ENCODE assay signal across 1 cellular context in the genomic region with DNA sequence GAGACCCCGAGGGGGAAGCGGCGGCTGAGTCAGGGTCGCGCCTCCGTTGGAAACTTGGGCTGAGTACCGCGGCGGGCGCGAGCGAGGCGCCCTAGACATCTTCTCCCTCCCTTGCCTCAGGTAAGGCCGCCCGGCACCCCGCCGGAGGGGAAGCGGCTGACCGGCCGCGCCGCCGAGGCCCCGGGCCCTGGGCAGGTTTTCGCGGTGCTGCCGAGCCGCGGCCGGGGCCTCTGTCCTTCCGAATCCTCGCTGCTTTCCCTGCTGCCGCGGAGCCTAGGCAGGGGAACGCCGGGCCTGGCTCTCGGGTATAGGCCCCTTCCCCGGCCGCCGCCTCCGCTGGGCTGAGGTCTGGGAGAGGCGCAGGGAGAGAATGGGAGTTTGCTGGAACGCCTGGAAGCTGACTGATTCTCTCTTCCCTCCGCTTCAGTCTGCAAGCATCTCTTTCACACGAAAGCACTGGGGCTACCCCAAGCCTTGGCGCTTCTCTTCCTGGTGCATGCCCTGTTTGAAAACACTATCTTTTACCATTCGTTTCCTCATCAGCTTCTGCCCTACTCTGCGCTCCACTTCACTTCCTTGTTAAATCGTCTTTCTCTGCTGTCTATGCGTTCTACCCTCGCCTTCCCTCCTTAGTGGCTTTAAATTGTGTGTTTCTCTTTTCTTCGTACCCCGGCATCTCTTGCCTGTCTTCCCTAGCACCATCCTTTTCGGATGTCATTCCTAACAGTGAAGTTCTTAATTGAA.
TF ChIP-seq lines count a peak whose summit lies in the region.

No MANE protein-coding gene starts in this region.

TF ChIP-seq in GM23338, 12 proteins besides CTCF, POLR2A, EP300 and RAD21 (continued from another document):
- TF ChIP-seq, protein P1, sequence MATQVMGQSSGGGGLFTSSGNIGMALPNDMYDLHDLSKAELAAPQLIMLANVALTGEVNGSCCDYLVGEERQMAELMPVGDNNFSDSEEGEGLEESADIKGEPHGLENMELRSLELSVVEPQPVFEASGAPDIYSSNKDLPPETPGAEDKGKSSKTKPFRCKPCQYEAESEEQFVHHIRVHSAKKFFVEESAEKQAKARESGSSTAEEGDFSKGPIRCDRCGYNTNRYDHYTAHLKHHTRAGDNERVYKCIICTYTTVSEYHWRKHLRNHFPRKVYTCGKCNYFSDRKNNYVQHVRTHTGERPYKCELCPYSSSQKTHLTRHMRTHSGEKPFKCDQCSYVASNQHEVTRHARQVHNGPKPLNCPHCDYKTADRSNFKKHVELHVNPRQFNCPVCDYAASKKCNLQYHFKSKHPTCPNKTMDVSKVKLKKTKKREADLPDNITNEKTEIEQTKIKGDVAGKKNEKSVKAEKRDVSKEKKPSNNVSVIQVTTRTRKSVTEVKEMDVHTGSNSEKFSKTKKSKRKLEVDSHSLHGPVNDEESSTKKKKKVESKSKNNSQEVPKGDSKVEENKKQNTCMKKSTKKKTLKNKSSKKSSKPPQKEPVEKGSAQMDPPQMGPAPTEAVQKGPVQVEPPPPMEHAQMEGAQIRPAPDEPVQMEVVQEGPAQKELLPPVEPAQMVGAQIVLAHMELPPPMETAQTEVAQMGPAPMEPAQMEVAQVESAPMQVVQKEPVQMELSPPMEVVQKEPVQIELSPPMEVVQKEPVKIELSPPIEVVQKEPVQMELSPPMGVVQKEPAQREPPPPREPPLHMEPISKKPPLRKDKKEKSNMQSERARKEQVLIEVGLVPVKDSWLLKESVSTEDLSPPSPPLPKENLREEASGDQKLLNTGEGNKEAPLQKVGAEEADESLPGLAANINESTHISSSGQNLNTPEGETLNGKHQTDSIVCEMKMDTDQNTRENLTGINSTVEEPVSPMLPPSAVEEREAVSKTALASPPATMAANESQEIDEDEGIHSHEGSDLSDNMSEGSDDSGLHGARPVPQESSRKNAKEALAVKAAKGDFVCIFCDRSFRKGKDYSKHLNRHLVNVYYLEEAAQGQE (IDR thresholded peaks at IDR 0.05; ENCODE audit: unreplicated experiment), result no peak
- TF ChIP-seq ZNF114 (CRISPR knock-in tag; IDR thresholded peaks at IDR 0.05), result no peak
- TF ChIP-seq ZNF331 (CRISPR knock-in tag; IDR thresholded peaks at IDR 0.05; ENCODE audit: low read depth), result no peak
- no peak for TF ChIP-seq POLR2AphosphoS5 (IDR thresholded peaks at IDR 0.05; ENCODE audit: low read depth)
- TF ChIP-seq EZH2phosphoT487 (IDR thresholded peaks at IDR 0.05; ENCODE audit: unreplicated experiment), result no peak
- TF ChIP-seq EZH2 (IDR thresholded peaks at IDR 0.05; ENCODE audit: low read depth, unreplicated experiment), result no peak
- no peak for TF ChIP-seq JUNB (IDR thresholded peaks at IDR 0.05; ENCODE audit: unreplicated experiment)
- TF ChIP-seq STAT1 (IDR thresholded peaks at IDR 0.05; ENCODE audit: unreplicated experiment), result no peak
- TF ChIP-seq NANOG (IDR thresholded peaks at IDR 0.05; ENCODE audit: borderline replicate concordance), result no peak
